Comparison of ENCODE assay signal across 8 cellular contexts in the genomic region with DNA sequence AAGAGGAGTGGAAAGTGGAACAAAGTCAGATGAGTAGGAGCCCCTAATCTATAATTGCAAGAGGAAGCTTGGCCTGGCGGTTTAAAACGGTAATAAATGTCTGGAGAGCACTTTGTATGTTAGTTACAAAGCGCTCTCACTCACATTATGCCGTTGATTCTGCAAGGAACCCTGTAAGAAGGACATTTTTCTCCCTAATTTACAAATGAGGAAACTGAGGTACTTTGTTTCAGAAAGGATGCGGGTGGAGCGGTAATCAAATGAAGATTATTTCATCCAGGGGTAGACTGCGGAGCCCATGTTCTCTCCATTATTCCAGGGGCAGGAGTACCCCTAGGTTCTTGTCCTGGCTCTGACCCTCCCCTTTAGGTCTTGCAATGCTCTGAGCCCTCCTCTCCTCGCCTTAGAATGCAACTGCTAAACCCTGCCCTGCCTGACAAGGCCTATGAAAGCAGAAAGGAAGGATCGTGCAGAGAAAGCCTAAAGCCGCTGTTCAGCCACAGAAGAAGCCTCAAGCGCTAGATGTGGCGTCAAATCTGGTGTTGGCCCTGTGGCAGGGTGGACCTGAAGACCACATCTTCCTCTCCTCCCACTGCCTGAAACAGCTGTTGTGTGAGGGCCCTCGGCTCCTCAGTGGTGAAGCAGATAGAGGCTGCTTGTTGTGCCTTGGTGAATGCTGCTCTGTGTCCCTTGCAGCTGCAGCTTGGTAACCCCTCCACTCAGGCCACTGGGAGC. TPM values are rescaled to one million over a fixed set of nuclear protein-coding genes. Genes with fewer than 3 reads are reported as not detected.
DNase-seq lines count a peak whose midpoint lies in the region; ATAC-seq and TF ChIP-seq lines count a peak whose summit lies in the region.

No MANE protein-coding gene starts in this region.

- H3K36me3 Mint-ChIP-seq in endothelial cell (ENCODE audit: low read depth, unreplicated experiment), result peaks cover 19% of the 10 kb centered on the region

- peak overlapping the region; percentile 79; the same call in 1 of the 2 replicates for H3K4me3 ChIP-seq in PC-9

- H3K27me3 Mint-ChIP-seq in endothelial cell (ENCODE audit: unreplicated experiment), result peaks cover 7% of the 10 kb centered on the region

- ATAC-seq in HG03457 (IDR thresholded peaks at IDR 0.05; ENCODE audit: unreplicated experiment) (no peak), HG02763 (IDR thresholded peaks at IDR 0.05; ENCODE audit: unreplicated experiment) (no peak)

- TF ChIP-seq CTCF in GM13977 (IDR thresholded peaks at IDR 0.05; ENCODE audit: extremely low read depth, insufficient read depth, missing control alignments) (no peak), PC-9 (conservative IDR thresholded peaks at IDR 0.05) (no peak), endothelial cell (IDR thresholded peaks at IDR 0.05; ENCODE audit: unreplicated experiment) (no peak)

- no peaks in the 10 kb centered on the region for H3K36me3 ChIP-seq in PC-9 (ENCODE audit: low read depth)

- no peaks in the 10 kb centered on the region for H3K9me2 ChIP-seq in PC-9 (ENCODE audit: insufficient read depth)

- H3F3A ChIP-seq in PC-9 (ENCODE audit: insufficient read depth, low read depth), result no peaks in the 10 kb centered on the region

- CTCF ChIA-PET in PC-9 (lab: Charles Lee), result no interaction called here

- H3K4me3 Mint-ChIP-seq in endothelial cell (ENCODE audit: unreplicated experiment), result peak overlapping the region; percentile 95

- in situ Hi-C loops in GM13977 (cut with MboI; ENCODE audit: low pct_unique_long_range_greater_than_20kb, low sequenced_read_pairs, unreplicated experiment), result no loop called here

- H3K4me1 Mint-ChIP-seq in endothelial cell (ENCODE audit: unreplicated experiment), result peaks cover 15% of the 10 kb centered on the region

- no peaks in the 10 kb centered on the region for H3K27me3 ChIP-seq in PC-9 (ENCODE audit: insufficient read depth, low read depth)

- peaks cover 9% of the 10 kb centered on the region for H3K4me1 ChIP-seq in PC-9 (replicated peaks; ENCODE audit: insufficient read depth)

- peak overlapping the region; percentile 75 for H3K27ac Mint-ChIP-seq in endothelial cell (ENCODE audit: unreplicated experiment)

- H3K27ac ChIP-seq in PC-9, result no peak overlapping the region

- peak overlapping the region; percentile 91 for H2AFZ ChIP-seq in PC-9

- H3K79me2 ChIP-seq in PC-9 (ENCODE audit: low read depth), result peaks cover 16% of the 10 kb centered on the region

- no peaks in the 10 kb centered on the region for H4K20me1 ChIP-seq in PC-9 (ENCODE audit: insufficient read depth)

- TSS peak; percentile 50 for BruUV-seq in PC-9 (replicated peaks; lab: Mats Ljungman, UMichigan)

- H3K4me2 ChIP-seq in PC-9, result peak overlapping the region; percentile 97

- no peaks in the 10 kb centered on the region for H3K9me3 Mint-ChIP-seq in endothelial cell (ENCODE audit: unreplicated experiment)

- DNase-seq in GM13977 (ENCODE audit: low spot score) (peak; percentile 43), PC-9 (no peak), endothelial cell (ENCODE audit: low spot score) (no peak), occipital lobe (lab: John Stamatoyannopoulos, UW) (peak; percentile 54), NCI-H1105 (lab: John Stamatoyannopoulos, UW) (no peak), NCI-H82 treated with DMSO at 0.1 percent for 48 hours (lab: John Stamatoyannopoulos, UW; ENCODE audit: unreplicated experiment) (no peak)

- POLR2A ChIA-PET in PC-9 (lab: Charles Lee; ENCODE audit: unreplicated experiment), result interaction anchor here (0.6 kb wide), 1 partner anchor 377 kb away, joined by 3 read pairs; no protein-coding TSS in a partner anchor

- intact Hi-C loops in PC-9 (cut with micrococcal nuclease; ENCODE audit: unreplicated experiment), result no loop called here

- H3K9me3 ChIP-seq in PC-9 (ENCODE audit: insufficient read depth, low read depth), result no peaks in the 10 kb centered on the region

RNA-seq across cellular contexts. Expression of a gene that starts 0.6 kb away (rescaled TPM):
- total RNA-seq in PC-9 (2021) (27.7 and 28.7 TPM in 2 replicates), endothelial cell (ENCODE audit: unreplicated experiment) (15.3 TPM), occipital lobe (25.4 TPM)

RNA-seq across cellular contexts. Expression of a gene that starts 17.4 kb away (rescaled TPM):
- total RNA-seq in PC-9 (2021) (71.8 and 85.9 TPM in 2 replicates), endothelial cell (ENCODE audit: unreplicated experiment) (25.6 TPM), occipital lobe (14.8 TPM)

Comparison
In these comparisons a context has a peak if more than half of its experiments do, and no peak if none do; other contexts are left out.
1. DNase-seq: peak in GM13977 (single experiment) and occipital lobe (single experiment); none in PC-9 (0 of 2), endothelial cell (single experiment), NCI-H1105 (single experiment) and NCI-H82 treated with DMSO at 0.1 percent for 48 hours (single experiment).